8 cellular contexts compared by ENCODE assay signal in genomic region chr9:128929560-128929959, GRCh38.
"Had no signal": no experiment of that assay in that cellular context is flagged by ENCODE, and none has a peak within 500 bp of the region (broad histone marks: within the 10 kb centered on the region; RNA-seq: fewer than 3 reads in every experiment).

No MANE protein-coding gene starts in this region.

- DNase-seq: GDM1, GF-D8 had no signal

- ATAC-seq: GM12878 had no signal

- FAIRE-seq: G401.6, GM12878, GM12891, GM12892, GM18507, GM19239 had no signal

- H3K4me3 ChIP-seq: GM12878 had no signal
